20 cellular contexts compared by ENCODE assay signal in genomic region chr7:129093867-129094456, GRCh38. TPM values are rescaled to one million over a fixed set of nuclear protein-coding genes. Genes with fewer than 3 reads are reported as not detected.
DNase-seq lines count a peak whose midpoint lies in the region; ATAC-seq, FAIRE-seq and TF ChIP-seq lines count a peak whose summit lies in the region.
"Had no signal": no experiment of that assay in that cellular context is flagged by ENCODE, and none has a peak within 500 bp of the region (broad histone marks: within the 10 kb centered on the region; RNA-seq: fewer than 3 reads in every experiment).

No MANE protein-coding gene starts in this region.

- no peak for TF ChIP-seq POLR2A in gastroesophageal sphincter (IDR thresholded peaks at IDR 0.05)

- TF ChIP-seq CTCF in gastroesophageal sphincter (IDR thresholded peaks at IDR 0.05) = no peak

- WGBS in gastroesophageal sphincter (ENCODE audit: low coverage in 1 of 2), 2 donors = 33 to 38% methylated on average over 1 of the region's 1 CpG

- H3K27me3 Mint-ChIP-seq in T-helper 1 cell treated with Interleukin-12 subunit alpha and Interleukin-12 subunit beta and Interleukin-4 antibody, amounts not matched to agents 30 μg/mL and 1 μg/mL, for 36 hours (ENCODE audit: low read depth) = no peaks in the 10 kb centered on the region
- no peaks in the 10 kb centered on the region for H3K27me3 Mint-ChIP-seq in memory B cell
- peaks cover 2% of the 10 kb centered on the region for H3K27me3 Mint-ChIP-seq in activated naive CD8-positive, alpha-beta T cell treated with anti-CD3 and anti-CD28 coated beads, Interleukin-2, amount 50 U/mL, for 24 hours
- H3K27me3 Mint-ChIP-seq: IgD-negative memory B cell had no signal

- H3K4me3 ChIP-seq in gastroesophageal sphincter = no peak overlapping the region
- H3K4me3 ChIP-seq: BLaER1 treated with 17β-estradiol and CSF1 and Interleukin-3, amounts not matched to agents 10 nM and 100 nM had no signal

- FAIRE-seq in RCC 7860 (lab: Jason Lieb, UNC) = peak; percentile 27

- peaks cover 0 to 5% (median 0%) of the 10 kb centered on the region in 3 donors for H3K4me1 ChIP-seq in gastroesophageal sphincter

- H3K4me1 Mint-ChIP-seq in T-helper 1 cell treated with Interleukin-12 subunit alpha and Interleukin-12 subunit beta and Interleukin-4 antibody, amounts not matched to agents 30 μg/mL and 1 μg/mL, for 36 hours (ENCODE audit: low read depth) = peaks cover 34% of the 10 kb centered on the region
- peaks cover 31% of the 10 kb centered on the region for H3K4me1 Mint-ChIP-seq in memory B cell
- H3K4me1 Mint-ChIP-seq in activated naive CD8-positive, alpha-beta T cell treated with anti-CD3 and anti-CD28 coated beads, Interleukin-2, amount 50 U/mL, for 24 hours = peaks cover 22% of the 10 kb centered on the region

- no peak overlapping the region for H3K27ac ChIP-seq in gastroesophageal sphincter

- H3K36me3 ChIP-seq in gastroesophageal sphincter = no peaks in the 10 kb centered on the region
- H3K36me3 ChIP-seq: BLaER1 treated with 17β-estradiol and CSF1 and Interleukin-3, amounts not matched to agents 10 nM and 100 nM had no signal

- H3K9me3 ChIP-seq in gastroesophageal sphincter = no peaks in the 10 kb centered on the region
- H3K9me3 ChIP-seq: BLaER1 treated with 17β-estradiol and CSF1 and Interleukin-3, amounts not matched to agents 10 nM and 100 nM had no signal

- peak overlapping the region; percentile 21 for H3K27ac Mint-ChIP-seq in T-helper 1 cell treated with Interleukin-12 subunit alpha and Interleukin-12 subunit beta and Interleukin-4 antibody, amounts not matched to agents 30 μg/mL and 1 μg/mL, for 36 hours
- H3K27ac Mint-ChIP-seq in memory B cell = peak overlapping the region; percentile 63
- no peak overlapping the region for H3K27ac Mint-ChIP-seq in activated naive CD8-positive, alpha-beta T cell treated with anti-CD3 and anti-CD28 coated beads, Interleukin-2, amount 50 U/mL, for 24 hours
- H3K27ac Mint-ChIP-seq: H9, IgD-negative memory B cell had no signal

- no peak for TF ChIP-seq EP300 in gastroesophageal sphincter (IDR thresholded peaks at IDR 0.05)

- no peak overlapping the region for H3K4me3 Mint-ChIP-seq in T-helper 1 cell treated with Interleukin-12 subunit alpha and Interleukin-12 subunit beta and Interleukin-4 antibody, amounts not matched to agents 30 μg/mL and 1 μg/mL, for 36 hours
- H3K4me3 Mint-ChIP-seq in memory B cell = no peak overlapping the region
- H3K4me3 Mint-ChIP-seq in activated naive CD8-positive, alpha-beta T cell treated with anti-CD3 and anti-CD28 coated beads, Interleukin-2, amount 50 U/mL, for 24 hours = no peak overlapping the region
- H3K4me3 Mint-ChIP-seq: H9, IgD-negative memory B cell had no signal

- DNase-seq in T-helper 1 cell (no peak), NCI-H1417 (lab: John Stamatoyannopoulos, UW) (peak; percentile 18 to 77 (median 29)), RCC 7860 (ENCODE audit: low spot score) (no peak), memory B cell (ENCODE audit: low spot score in 2 of 2) (no peak)
- no peak for DNase-seq in activated naive CD8-positive, alpha-beta T cell treated with anti-CD3 and anti-CD28 coated beads, Interleukin-2, amount 50 U/mL, for 24 hours
- DNase-seq: DMS 273 treated with DMSO at 0.1 percent for 48 hours, EL, H9, Kasumi-1, NCI-H1092 treated with DMSO at 0.1 percent for 48 hours, NCI-H187, NCI-H2171, NCI-H774 had no signal

- ATAC-seq in memory B cell (ENCODE audit: low read depth) = no peak
- ATAC-seq in activated naive CD8-positive, alpha-beta T cell treated with anti-CD3 and anti-CD28 coated beads, Interleukin-2, amount 50 U/mL, for 24 hours = no peak
- ATAC-seq in HG02798 (IDR thresholded peaks at IDR 0.05; ENCODE audit: poor library complexity, unreplicated experiment) = no peak
- no peak for ATAC-seq in gastroesophageal sphincter
- ATAC-seq: Panc1, Right ventricle myocardium inferior had no signal

- H3K36me3 Mint-ChIP-seq in T-helper 1 cell treated with Interleukin-12 subunit alpha and Interleukin-12 subunit beta and Interleukin-4 antibody, amounts not matched to agents 30 μg/mL and 1 μg/mL, for 36 hours (ENCODE audit: low read depth) = no peaks in the 10 kb centered on the region
- no peaks in the 10 kb centered on the region for H3K36me3 Mint-ChIP-seq in memory B cell
- H3K36me3 Mint-ChIP-seq in activated naive CD8-positive, alpha-beta T cell treated with anti-CD3 and anti-CD28 coated beads, Interleukin-2, amount 50 U/mL, for 24 hours (ENCODE audit: low read depth) = no peaks in the 10 kb centered on the region

- no peaks in the 10 kb centered on the region for H3K9me3 Mint-ChIP-seq in T-helper 1 cell treated with Interleukin-12 subunit alpha and Interleukin-12 subunit beta and Interleukin-4 antibody, amounts not matched to agents 30 μg/mL and 1 μg/mL, for 36 hours
- no peaks in the 10 kb centered on the region for H3K9me3 Mint-ChIP-seq in memory B cell
- H3K9me3 Mint-ChIP-seq in activated naive CD8-positive, alpha-beta T cell treated with anti-CD3 and anti-CD28 coated beads, Interleukin-2, amount 50 U/mL, for 24 hours = no peaks in the 10 kb centered on the region
- H3K9me3 Mint-ChIP-seq: H9, IgD-negative memory B cell had no signal

- H3K27me3 ChIP-seq in gastroesophageal sphincter = no peaks in the 10 kb centered on the region
- H3K27me3 ChIP-seq: BLaER1 treated with 17β-estradiol and CSF1 and Interleukin-3, amounts not matched to agents 10 nM and 100 nM had no signal

RNA-seq across cellular contexts. Expression of gene TNPO3, which starts 39.1 kb away (rescaled TPM):
- total RNA-seq in gastroesophageal sphincter = 10 to 100 TPM; 34.6 to 48.5 (median 45.2) TPM

RNA-seq across cellular contexts. Expression of gene TSPAN33, which starts 50.5 kb away (rescaled TPM):
- 10 to 100 TPM in 2 of 4 donors, 1 to 10 TPM in 2; 1.9 to 15.5 (median 9.9) TPM for total RNA-seq in gastroesophageal sphincter

Comparison
In these comparisons a context has a peak if more than half of its experiments do, and no peak if none do; other contexts are left out.
1. DNase-seq: peak in NCI-H1417 (3 of 3); none in T-helper 1 cell (0 of 5), RCC 7860 (single experiment), memory B cell (0 of 2) and activated naive CD8-positive, alpha-beta T cell treated with anti-CD3 and anti-CD28 coated beads, Interleukin-2, amount 50 U/mL, for 24 hours (single experiment).